ENCODE assay signal across 9 cellular contexts in genomic region chr6:28807682-28808280, GRCh38.
DNase-seq lines count a peak whose midpoint lies in the region; ATAC-seq and TF ChIP-seq lines count a peak whose summit lies in the region.
"Had no signal": no experiment of that assay in that cellular context is flagged by ENCODE, and none has a peak within 500 bp of the region (broad histone marks: within the 10 kb centered on the region; RNA-seq: fewer than 3 reads in every experiment).

No MANE protein-coding gene starts in this region.

- H3K27me3 ChIP-seq in CD8-positive, alpha-beta memory T cell (ENCODE audit: insufficient read depth, low read length, poor library complexity, severe bottlenecking): peaks cover 59% of the 10 kb centered on the region

- POLR2A ChIA-PET in CD8-positive, alpha-beta memory T cell (lab: Charles Lee): no interaction called here

- no peaks in the 10 kb centered on the region for H3K4me1 ChIP-seq in CD8-positive, alpha-beta memory T cell (ENCODE audit: insufficient read depth, low read length)
- no peaks in the 10 kb centered on the region for H3K4me1 ChIP-seq in mucosa of descending colon (ENCODE audit: low read depth)

- no peaks in the 10 kb centered on the region for H3K36me3 ChIP-seq in CD8-positive, alpha-beta memory T cell (ENCODE audit: insufficient read depth, low read length)
- no peaks in the 10 kb centered on the region for H3K36me3 ChIP-seq in mucosa of descending colon (ENCODE audit: low read depth)

- no peak for DNase-seq in CD8-positive, alpha-beta memory T cell
- DNase-seq in HUDEP-2 (lab: John Stamatoyannopoulos, UW; ENCODE audit: unreplicated experiment in 76 of 76) (peak in 72 of 76 experiments; percentile 43 to 97 (median 85)), SK-MEL-5 (ENCODE audit: low read depth, low spot score) (peak; percentile 91), fibroblast of pulmonary artery (ENCODE audit: low read depth) (peak; percentile 50), mucosa of descending colon (no peak), germinal center (ENCODE audit: low spot score) (no peak)

- H3K27me3 Mint-ChIP-seq in CD8-positive, alpha-beta memory T cell: peaks cover 86 to 95% of the 10 kb centered on the region in 2 donors

- peaks cover 27 to 51% (median 45%) of the 10 kb centered on the region in 5 donors for H3K9me3 Mint-ChIP-seq in CD8-positive, alpha-beta memory T cell

- no peak for TF ChIP-seq CTCF in fibroblast of pulmonary artery (IDR thresholded peaks at IDR 0.05; ENCODE audit: low read length, missing control alignments)
- TF ChIP-seq CTCF in mucosa of descending colon (IDR thresholded peaks at IDR 0.05): no peak

- ATAC-seq in mucosa of descending colon (no peak), GM18498 (IDR thresholded peaks at IDR 0.05; ENCODE audit: unreplicated experiment) (no peak), HG03439 (IDR thresholded peaks at IDR 0.05; ENCODE audit: unreplicated experiment) (no peak)

- in situ Hi-C loops in SK-MEL-5 (cut with HindIII; ENCODE audit: low pct_unique_long_range_greater_than_20kb, low sequenced_read_pairs): no loop called here

- H3K36me3 Mint-ChIP-seq in CD8-positive, alpha-beta memory T cell: no peaks in the 10 kb centered on the region

- H3K4me1 Mint-ChIP-seq in CD8-positive, alpha-beta memory T cell: peaks cover 4 to 6% (median 4%) of the 10 kb centered on the region in 3 donors

- H3K27ac ChIP-seq in CD8-positive, alpha-beta memory T cell (ENCODE audit: low read depth, low read length): peak overlapping the region; percentile 44
- H3K27ac ChIP-seq: HL-60 had no signal

- H3K4me3 ChIP-seq in CD8-positive, alpha-beta memory T cell (ENCODE audit: low read length): no peak overlapping the region
- peak overlapping the region; percentile 41 for H3K4me3 ChIP-seq in fibroblast of pulmonary artery (replicated peaks; ENCODE audit: low read depth, low read length)
- H3K4me3 ChIP-seq in mucosa of descending colon: no peak overlapping the region

- CTCF ChIA-PET in CD8-positive, alpha-beta memory T cell (lab: Charles Lee): no interaction called here

- H3K9me3 ChIP-seq in CD8-positive, alpha-beta memory T cell (ENCODE audit: low read length): no peaks in the 10 kb centered on the region
- H3K9me3 ChIP-seq in mucosa of descending colon: no peaks in the 10 kb centered on the region

- peak overlapping the region in 2 of 8 donors; percentile 24 to 34 for H3K27ac Mint-ChIP-seq in CD8-positive, alpha-beta memory T cell

- intact Hi-C loops in mucosa of descending colon (cut with DNase I, micrococcal nuclease): no loop called here

- peak overlapping the region in 1 of 7 donors; percentile 68 for H3K4me3 Mint-ChIP-seq in CD8-positive, alpha-beta memory T cell

Comparison
In these comparisons a context has a peak if more than half of its experiments do, and no peak if none do; other contexts are left out.
1. DNase-seq: peak in HUDEP-2 (72 of 76), SK-MEL-5 (single experiment) and fibroblast of pulmonary artery (single experiment); none in CD8-positive, alpha-beta memory T cell (0 of 5), mucosa of descending colon (0 of 3) and germinal center (single experiment).